ENCODE assay signal across 8 cellular contexts in genomic region chr16:589658-590159, GRCh38. TPM values are rescaled to one million over a fixed set of nuclear protein-coding genes. Genes with fewer than 3 reads are reported as not detected.
DNase-seq lines count a peak whose midpoint lies in the region; ATAC-seq and TF ChIP-seq lines count a peak whose summit lies in the region.

Gene RAB40C (plus strand): TSS chr16:590066. CDS start chr16:590292, 226 bp downstream.

- peaks cover 52% of the 10 kb centered on the region for H3K27me3 Mint-ChIP-seq in H9 (ENCODE audit: low read depth)
- peaks cover 8% of the 10 kb centered on the region for H3K27me3 Mint-ChIP-seq in nephron (ENCODE audit: low read depth)

- H3K79me1 ChIP-seq in H9 (ENCODE audit: insufficient read depth, low read depth, low read length, poor library complexity, severe bottlenecking), result peaks cover 3% of the 10 kb centered on the region

- no peaks in the 10 kb centered on the region; the same call in 1 of the 2 replicates for H3K36me3 ChIP-seq in ES-I3 (ENCODE audit: insufficient read depth, low read length)

- H3K23ac ChIP-seq in H9 (ENCODE audit: insufficient read length, low read depth, low read length), result no peak within 1 kb of the TSS

- peak within 1 kb of the TSS; percentile 61 for H3K4me2 ChIP-seq in H9 (ENCODE audit: insufficient read depth, insufficient read length, low read length)

- H2AK5ac ChIP-seq in H9 (ENCODE audit: insufficient read length, low read length), result no peak within 1 kb of the TSS

- H3K4me1 ChIP-seq in ES-I3 (ENCODE audit: insufficient read depth, low read length) (no peaks in the 10 kb centered on the region), H9 (ENCODE audit: insufficient read depth, low read length) (no peaks in the 10 kb centered on the region)

- H2BK20ac ChIP-seq in H9 (ENCODE audit: low read depth, low read length, poor library complexity, severe bottlenecking), result no peak within 1 kb of the TSS

- H3K27ac Mint-ChIP-seq in H9 (peak within 1 kb of the TSS; percentile 99 to 100 (median 100)), nephron (peak within 1 kb of the TSS; percentile 98 to 100 (median 99))

- H3K36me3 Mint-ChIP-seq in H9 (ENCODE audit: insufficient read depth in 1 of 3, low read depth in 3 of 3) (peaks cover 0 to 12% (median 7%) of the 10 kb centered on the region in 3 experiments; a peak in 6 of 7 replicates), nephron (ENCODE audit: low read depth) (peaks cover 6% of the 10 kb centered on the region)

- H3K27ac ChIP-seq in H9 (ENCODE audit: insufficient read length, low read depth, low read length), result peak within 1 kb of the TSS; percentile 14

- H2BK15ac ChIP-seq in H9 (ENCODE audit: low read depth, low read length), result no peak within 1 kb of the TSS

- no peak within 1 kb of the TSS for H4K8ac ChIP-seq in H9 (replicated peaks; ENCODE audit: insufficient read length, low read depth, low read length)

- peak within 1 kb of the TSS; percentile 99 for H3K18ac ChIP-seq in H9 (ENCODE audit: insufficient read length, low read depth, low read length)

- no peak within 1 kb of the TSS for H4K5ac ChIP-seq in H9 (ENCODE audit: insufficient read length, low read depth, low read length)

- no peak within 1 kb of the TSS for H2BK5ac ChIP-seq in H9 (ENCODE audit: insufficient read length, low read length)

- H2BK12ac ChIP-seq in H9 (ENCODE audit: insufficient read length, low read depth, low read length), result no peak within 1 kb of the TSS

- no peak within 1 kb of the TSS for H4K91ac ChIP-seq in H9 (ENCODE audit: insufficient read length, low read depth, low read length)

- no peak within 1 kb of the TSS for H3T11ph ChIP-seq in H9 (ENCODE audit: low read length)

- H3K4me1 Mint-ChIP-seq in H9 (peaks cover 16 to 25% of the 10 kb centered on the region in 2 experiments), nephron (peaks cover 44% of the 10 kb centered on the region)

- peaks cover 7% of the 10 kb centered on the region; the same call in 1 of the 2 replicates for H3K27me3 ChIP-seq in H9 (ENCODE audit: insufficient read depth, low read length)

- H3K4ac ChIP-seq in H9 (ENCODE audit: low read depth, low read length), result no peak within 1 kb of the TSS

- H3K9ac ChIP-seq in ES-I3 (ENCODE audit: low read depth, low read length) (peak within 1 kb of the TSS; percentile 99), H9 (ENCODE audit: extremely low read depth, insufficient read length, low read length) (peak within 1 kb of the TSS; percentile 78)

- 0 out of 5 replicates have a peak, but pooled peaks cover 0 to 3% of the 10 kb centered on the region in 2 experiments for H3K9me3 Mint-ChIP-seq in H9
- no peaks in the 10 kb centered on the region for H3K9me3 Mint-ChIP-seq in nephron

- H3K4me3 ChIP-seq in fibroblast of pulmonary artery (replicated peaks; ENCODE audit: low read depth, low read length), result peak within 1 kb of the TSS; percentile 83

- H3K14ac ChIP-seq in H9 (ENCODE audit: insufficient read depth, low read length), result peak within 1 kb of the TSS; percentile 99

- peak; percentile 87 for ATAC-seq in stimulated activated naive CD8-positive, alpha-beta T cell treated with anti-CD3 and anti-CD28 coated beads, Interleukin-15, Interleukin-2, amounts not matched to agents 100 U/mL and 50 U/mL, for 24 hours

- peak within 1 kb of the TSS; percentile 94 to 99 for H3K4me3 Mint-ChIP-seq in H9
- peak within 1 kb of the TSS; percentile 98 to 99 (median 99) for H3K4me3 Mint-ChIP-seq in nephron

- peaks cover 5% of the 10 kb centered on the region for H3K23me2 ChIP-seq in H9 (ENCODE audit: insufficient read length, low read depth, low read length, poor library complexity, severe bottlenecking)

- TF ChIP-seq CTCF in H9 (conservative IDR thresholded peaks at IDR 0.05), result 0 out of 3 replicates have a peak, but pooled peaks have one; percentile 18
- TF ChIP-seq CTCF in fibroblast of pulmonary artery (IDR thresholded peaks at IDR 0.05; ENCODE audit: low read length, missing control alignments), result no peak
- TF ChIP-seq CTCF in nephron (IDR thresholded peaks at IDR 0.05; ENCODE audit: unreplicated experiment in 3 of 3), result no peak

- H4K20me1 ChIP-seq in H9 (ENCODE audit: control insufficient read depth, insufficient read depth, insufficient read length), result no peaks in the 10 kb centered on the region

- no peak within 1 kb of the TSS for H2BK120ac ChIP-seq in H9 (ENCODE audit: low read depth, low read length, poor library complexity, severe bottlenecking)

- no peak within 1 kb of the TSS for H3K56ac ChIP-seq in H9 (ENCODE audit: insufficient read length, low read depth, low read length)

- no peaks in the 10 kb centered on the region; the same call in 1 of the 2 replicates for H3K79me2 ChIP-seq in H9 (ENCODE audit: insufficient read depth, low read length)

- H2AFZ ChIP-seq in H9 (ENCODE audit: low read length), result no peak within 1 kb of the TSS

- no peaks in the 10 kb centered on the region for H3K9me3 ChIP-seq in ES-I3 (ENCODE audit: control insufficient read depth, insufficient read depth, low read length)
- H3K9me3 ChIP-seq in H9 (ENCODE audit: control insufficient read depth, low read depth, low read length), result no peaks in the 10 kb centered on the region

- DNase-seq in H9 (peak; percentile 99), M059J (ENCODE audit: low read depth) (peak; percentile 94), SHP77 (lab: John Stamatoyannopoulos, UW) (peak; percentile 92 to 97), fibroblast of pulmonary artery (ENCODE audit: low read depth) (peak; percentile 99)
- DNase-seq in activated effector memory CD4-positive, alpha-beta T cell treated with Interleukin-2 at 50 U/mL for 16 hours, result peak; percentile 98
- peak; percentile 99 for DNase-seq in stimulated activated naive CD8-positive, alpha-beta T cell treated with anti-CD3 and anti-CD28 coated beads, Interleukin-15, Interleukin-2, amounts not matched to agents 100 U/mL and 50 U/mL, for 24 hours

- WGBS in H9 (ENCODE audit: extremely low coverage, insufficient read length, low lambda C conversion rate), result no CpG with 5 or more reads among the region's 61 CpGs

RNA-seq across cellular contexts. Expression of gene RAB40C, which starts in this region (rescaled TPM):
- 19.1 and 20.4 TPM in 2 replicates for total RNA-seq in H9 (2021)
- 15.2 and 16.8 TPM in 2 replicates for total RNA-seq in M059J (2014; rRNA removed; shearing (Covaris generic))

Comparison
In these comparisons a context has a peak if more than half of its experiments do, and no peak if none do; other contexts are left out.
1. Peak in every context shown above with its lines: DNase-seq, ATAC-seq, H3K4me3 ChIP-seq and H3K27ac ChIP-seq.